Comparison of ENCODE assay signal across 9 cellular contexts in genomic region chr7:23530355-23530754, GRCh38. TPM values are rescaled to one million over a fixed set of nuclear protein-coding genes. Genes with fewer than 3 reads are reported as not detected.
DNase-seq lines count a peak whose midpoint lies in the region; ATAC-seq, FAIRE-seq and TF ChIP-seq lines count a peak whose summit lies in the region.
"Had no signal": no experiment of that assay in that cellular context is flagged by ENCODE, and none has a peak within 500 bp of the region (broad histone marks: within the 10 kb centered on the region; RNA-seq: fewer than 3 reads in every experiment).

No MANE protein-coding gene starts in this region.

- H3K79me2 ChIP-seq in neural progenitor cell (ENCODE audit: low read depth): peaks cover 75% of the 10 kb centered on the region

- H3K9me3 ChIP-seq in esophagus muscularis mucosa (no peaks in the 10 kb centered on the region), neural progenitor cell (ENCODE audit: low read depth) (no peaks in the 10 kb centered on the region)

- TF ChIP-seq CTCF in WI38 (IDR thresholded peaks at IDR 0.05; ENCODE audit: low read depth, low read length): no peak
- TF ChIP-seq CTCF in esophagus muscularis mucosa (IDR thresholded peaks at IDR 0.05): peak in 1 of 3 experiments; percentile 3
- TF ChIP-seq CTCF in neural progenitor cell (IDR thresholded peaks at IDR 0.05): peak; percentile 26

- no peak for ATAC-seq in HG03442 (IDR thresholded peaks at IDR 0.05; ENCODE audit: unreplicated experiment)

- H2AFZ ChIP-seq in neural progenitor cell (replicated peaks): no peak overlapping the region

- H3K27ac Mint-ChIP-seq in neural progenitor cell: peak overlapping the region; percentile 100

- peaks cover 2% of the 10 kb centered on the region for H3K9me3 Mint-ChIP-seq in neural progenitor cell

- peaks cover 30 to 57% (median 55%) of the 10 kb centered on the region in 4 donors for H3K4me1 ChIP-seq in esophagus muscularis mucosa
- H3K4me1 ChIP-seq in neural progenitor cell: peaks cover 27% of the 10 kb centered on the region

- peak overlapping the region; percentile 100 for H3K9ac ChIP-seq in neural progenitor cell

- H4K20me1 ChIP-seq in neural progenitor cell (ENCODE audit: low read depth): peaks cover 61% of the 10 kb centered on the region

- H3K4me3 Mint-ChIP-seq in neural progenitor cell: peak overlapping the region; percentile 92

- H3F3A ChIP-seq in neural progenitor cell (ENCODE audit: low read depth): peaks cover 15% of the 10 kb centered on the region

- peaks cover 4% of the 10 kb centered on the region for H3K27me3 Mint-ChIP-seq in neural progenitor cell (ENCODE audit: insufficient read depth, low read depth)

- 2% methylated on average over 7 of the region's 7 CpGs for WGBS in esophagus muscularis mucosa

- H3K4me2 ChIP-seq in neural progenitor cell: peak overlapping the region; percentile 77

- peaks cover 21% of the 10 kb centered on the region for H3K36me3 Mint-ChIP-seq in neural progenitor cell

- peak; percentile 73 for FAIRE-seq in GM19239 (lab: Jason Lieb, UNC)
- FAIRE-seq: colon had no signal

- H3K27me3 ChIP-seq in esophagus muscularis mucosa (no peaks in the 10 kb centered on the region), neural progenitor cell (no peaks in the 10 kb centered on the region)

- H3K4me1 Mint-ChIP-seq in neural progenitor cell: peaks cover 32% of the 10 kb centered on the region

- TF ChIP-seq EP300 in esophagus muscularis mucosa (IDR thresholded peaks at IDR 0.05): no peak

- H3K4me3 ChIP-seq in WI38 (ENCODE audit: low read depth, low read length) (peak overlapping the region; percentile 81), esophagus muscularis mucosa (peak overlapping the region; percentile 84 to 99 (median 94)), neural progenitor cell (peak overlapping the region; percentile 95)

- intact Hi-C loops in esophagus muscularis mucosa (cut with DNase I): no loop called here

- no peak for TF ChIP-seq POLR2A in esophagus muscularis mucosa (IDR thresholded peaks at IDR 0.05; ENCODE audit: low read depth)

- H3K36me3 ChIP-seq in esophagus muscularis mucosa (no peaks in the 10 kb centered on the region), neural progenitor cell (no peaks in the 10 kb centered on the region)

- DNase-seq in DMS114 treated with DMSO at 0.1 percent for 48 hours (lab: John Stamatoyannopoulos, UW; ENCODE audit: unreplicated experiment): peak; percentile 26
- peak; percentile 34 for DNase-seq in GM19239 (ENCODE audit: insufficient read length, low spot score)
- peak; percentile 2 for DNase-seq in NCI-H1048 (lab: John Stamatoyannopoulos, UW)
- DNase-seq in esophagus muscularis mucosa (ENCODE audit: extremely low spot score): peak; percentile 77
- peak; percentile 51 for DNase-seq in neural progenitor cell (ENCODE audit: low spot score)
- DNase-seq in caudate nucleus (lab: John Stamatoyannopoulos, UW): no peak

- H3K27ac ChIP-seq in esophagus muscularis mucosa (replicated peaks in 1 of 4) (peak overlapping the region; percentile 96 to 99 (median 98)), neural progenitor cell (no peak overlapping the region), caudate nucleus (ENCODE audit: low read depth, low read length) (no peak overlapping the region)

RNA-seq across cellular contexts. Expression of gene TRA2A, which starts 1.4 kb away (rescaled TPM):
- total RNA-seq in esophagus muscularis mucosa (10 to 100 TPM; 16.7 to 35.3 (median 28.7) TPM), neural progenitor cell (ENCODE audit: low replicate concordance) (81.9 and 126 TPM in 2 replicates)

Comparison
In these comparisons a context has a peak if more than half of its experiments do, and no peak if none do; other contexts are left out.
1. DNase-seq: peak in DMS114 treated with DMSO at 0.1 percent for 48 hours (single experiment), GM19239 (single experiment), NCI-H1048 (single experiment), esophagus muscularis mucosa (single experiment) and neural progenitor cell (single experiment); none in caudate nucleus (0 of 61).
2. H3K27ac ChIP-seq: peak in esophagus muscularis mucosa (4 of 4); none in neural progenitor cell (single experiment) and caudate nucleus (single experiment).
3. Peak in every context shown above with its lines, with median percentiles within 50 percentile points of each other: H3K4me3 ChIP-seq.